Comparison of ENCODE assay signal across 8 cellular contexts in the genomic region with DNA sequence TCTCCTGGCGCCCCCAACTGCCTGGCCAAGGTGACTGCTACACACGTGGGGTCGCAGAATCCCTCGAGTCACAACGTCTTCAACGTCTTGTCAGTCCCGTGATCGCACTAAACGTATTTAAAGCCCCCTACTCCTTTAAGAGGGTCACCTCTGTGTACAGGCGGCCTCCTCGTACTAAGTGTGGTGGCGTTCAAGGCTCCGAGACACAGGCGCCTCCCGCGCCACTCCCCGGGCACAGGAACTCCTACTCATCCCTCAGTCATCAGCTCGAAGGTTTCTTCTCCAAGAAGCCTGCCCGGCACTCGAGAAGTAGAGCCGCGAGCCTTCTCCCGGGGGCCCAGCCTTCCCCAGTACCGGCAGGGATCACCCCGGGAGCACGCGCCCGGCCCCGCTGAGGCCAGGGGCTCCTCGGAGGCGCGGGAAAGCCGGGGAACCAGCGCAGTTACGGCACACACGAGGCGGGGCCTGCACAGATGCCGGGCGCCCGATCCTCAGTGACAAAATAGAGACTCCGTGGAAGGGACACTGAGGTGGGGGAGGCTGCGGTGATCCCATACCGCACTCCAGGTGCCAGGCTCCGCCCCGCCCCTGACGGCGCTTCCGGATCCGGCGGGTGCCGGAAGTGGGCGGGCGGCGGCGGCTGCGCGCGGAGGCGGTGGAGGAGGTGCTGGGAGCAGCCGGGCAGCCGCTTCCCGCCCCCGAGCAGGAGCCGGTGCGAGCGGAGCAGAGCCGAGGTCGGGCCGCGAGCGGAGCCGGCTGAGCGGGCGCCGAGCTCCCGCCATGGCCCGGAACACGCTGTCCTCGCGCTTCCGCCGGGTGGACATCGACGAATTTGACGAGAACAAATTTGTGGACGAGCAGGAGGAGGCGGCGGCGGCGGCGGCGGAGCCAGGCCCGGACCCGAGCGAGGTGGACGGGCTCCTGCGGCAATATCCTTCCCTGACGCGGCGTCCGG. TPM values are rescaled to one million over a fixed set of nuclear protein-coding genes. Genes with fewer than 3 reads are reported as not detected.
DNase-seq lines count a peak whose midpoint lies in the region; ATAC-seq and TF ChIP-seq lines count a peak whose summit lies in the region.

No MANE protein-coding gene starts in this region.

- POLR2A ChIA-PET in naive thymus-derived CD8-positive, alpha-beta T cell (lab: Charles Lee) = interaction anchor here (1.1 to 3.5 kb wide), 3 partner anchors 10 to 97 kb away, joined by 3 to 11 read pairs (median 3); a partner anchor contains a TSS

- H3K4me1 ChIP-seq in fibroblast of lung (ENCODE audit: control insufficient read depth, extremely low read depth, insufficient read depth, low read length) = peaks cover 16% of the 10 kb centered on the region

- peak overlapping the region; percentile 90 to 96 (median 96) for H3K27ac Mint-ChIP-seq in IgD-negative memory B cell
- H3K27ac Mint-ChIP-seq in activated T-helper 17 cell treated with anti-CD3 and anti-CD28 coated beads, Interleukin-2, amount 50 U/mL, for 72 hours = peak overlapping the region; percentile 96
- peak overlapping the region; percentile 83 to 98 (median 89) for H3K27ac Mint-ChIP-seq in naive thymus-derived CD8-positive, alpha-beta T cell
- H3K27ac Mint-ChIP-seq in stimulated activated naive B cell treated with anti-CD40 and anti-IgM and Interleukin-4, amounts not matched to agents 10 μg/mL and 1 μg/mL and 100 μg/mL, for 72 hours = peak overlapping the region; percentile 98

- H4K20me1 ChIP-seq in fibroblast of lung (ENCODE audit: control insufficient read depth, extremely low read depth, insufficient read depth, low read length) = no peaks in the 10 kb centered on the region

- H3K9me3 Mint-ChIP-seq in IgD-negative memory B cell = no peaks in the 10 kb centered on the region
- H3K9me3 Mint-ChIP-seq in activated T-helper 17 cell treated with anti-CD3 and anti-CD28 coated beads, Interleukin-2, amount 50 U/mL, for 72 hours = no peaks in the 10 kb centered on the region
- no peaks in the 10 kb centered on the region for H3K9me3 Mint-ChIP-seq in naive thymus-derived CD8-positive, alpha-beta T cell
- no peaks in the 10 kb centered on the region for H3K9me3 Mint-ChIP-seq in stimulated activated naive B cell treated with anti-CD40 and anti-IgM and Interleukin-4, amounts not matched to agents 10 μg/mL and 1 μg/mL and 100 μg/mL, for 72 hours

- peak in 1 of 2 donors; percentile 19 for TF ChIP-seq CTCF in fibroblast of lung (conservative IDR thresholded peaks at IDR 0.05 in 1 of 2, IDR thresholded peaks at IDR 0.05 in 1 of 2; ENCODE audit: low read depth in 1 of 2, low read length in 2 of 2)

- no peaks in the 10 kb centered on the region for H3K9me3 ChIP-seq in fibroblast of lung (ENCODE audit: control insufficient read depth, insufficient read depth, low read depth, low read length)

- peak; percentile 58 for ATAC-seq in GM21528 (IDR thresholded peaks at IDR 0.05; ENCODE audit: low FRiP score, unreplicated experiment)
- ATAC-seq in activated T-helper 17 cell treated with anti-CD3 and anti-CD28 coated beads, Interleukin-2, amount 50 U/mL, for 72 hours (replicated peaks) = peak; percentile 72
- ATAC-seq in naive thymus-derived CD8-positive, alpha-beta T cell = peak; percentile 82 to 86
- ATAC-seq in stimulated activated naive B cell treated with anti-CD40 and anti-IgM and Interleukin-4, amounts not matched to agents 10 μg/mL and 1 μg/mL and 100 μg/mL, for 72 hours (replicated peaks) = peak; percentile 70 to 76

- peak overlapping the region; percentile 96 for H3K27ac ChIP-seq in fibroblast of lung (ENCODE audit: insufficient read depth, low read length)

- H3K4me3 Mint-ChIP-seq in IgD-negative memory B cell = peak overlapping the region; percentile 93 to 98 (median 96)
- peak overlapping the region; percentile 90 for H3K4me3 Mint-ChIP-seq in activated T-helper 17 cell treated with anti-CD3 and anti-CD28 coated beads, Interleukin-2, amount 50 U/mL, for 72 hours
- H3K4me3 Mint-ChIP-seq in naive thymus-derived CD8-positive, alpha-beta T cell = peak overlapping the region; percentile 84 to 95 (median 91)
- H3K4me3 Mint-ChIP-seq in stimulated activated naive B cell treated with anti-CD40 and anti-IgM and Interleukin-4, amounts not matched to agents 10 μg/mL and 1 μg/mL and 100 μg/mL, for 72 hours = peak overlapping the region; percentile 89 to 97

- H2AFZ ChIP-seq in fibroblast of lung (ENCODE audit: low read length) = peak overlapping the region; percentile 49

- peak overlapping the region; percentile 99 for H3K4me2 ChIP-seq in fibroblast of lung (ENCODE audit: extremely low read depth, insufficient read depth, low read length)

- no peaks in the 10 kb centered on the region for H3K27me3 Mint-ChIP-seq in IgD-negative memory B cell
- H3K27me3 Mint-ChIP-seq in activated T-helper 17 cell treated with anti-CD3 and anti-CD28 coated beads, Interleukin-2, amount 50 U/mL, for 72 hours = no peaks in the 10 kb centered on the region
- H3K27me3 Mint-ChIP-seq in naive thymus-derived CD8-positive, alpha-beta T cell = no peaks in the 10 kb centered on the region
- H3K27me3 Mint-ChIP-seq in stimulated activated naive B cell treated with anti-CD40 and anti-IgM and Interleukin-4, amounts not matched to agents 10 μg/mL and 1 μg/mL and 100 μg/mL, for 72 hours = no peaks in the 10 kb centered on the region

- H3K27me3 ChIP-seq in fibroblast of lung (ENCODE audit: control insufficient read depth, insufficient read depth, low read length) = no peaks in the 10 kb centered on the region

- peaks cover 5% of the 10 kb centered on the region for H3K36me3 Mint-ChIP-seq in IgD-negative memory B cell
- H3K36me3 Mint-ChIP-seq in activated T-helper 17 cell treated with anti-CD3 and anti-CD28 coated beads, Interleukin-2, amount 50 U/mL, for 72 hours (ENCODE audit: low read depth) = peaks cover 57% of the 10 kb centered on the region
- peaks cover 0 to 31% (median 6%) of the 10 kb centered on the region in 3 donors for H3K36me3 Mint-ChIP-seq in naive thymus-derived CD8-positive, alpha-beta T cell
- H3K36me3 Mint-ChIP-seq in stimulated activated naive B cell treated with anti-CD40 and anti-IgM and Interleukin-4, amounts not matched to agents 10 μg/mL and 1 μg/mL and 100 μg/mL, for 72 hours = peaks cover 35 to 53% of the 10 kb centered on the region in 2 donors

- peaks cover 33 to 41% (median 34%) of the 10 kb centered on the region in 3 donors for H3K4me1 Mint-ChIP-seq in IgD-negative memory B cell
- H3K4me1 Mint-ChIP-seq in activated T-helper 17 cell treated with anti-CD3 and anti-CD28 coated beads, Interleukin-2, amount 50 U/mL, for 72 hours = peaks cover 28% of the 10 kb centered on the region
- H3K4me1 Mint-ChIP-seq in naive thymus-derived CD8-positive, alpha-beta T cell = peaks cover 20 to 62% (median 47%) of the 10 kb centered on the region in 4 donors
- H3K4me1 Mint-ChIP-seq in stimulated activated naive B cell treated with anti-CD40 and anti-IgM and Interleukin-4, amounts not matched to agents 10 μg/mL and 1 μg/mL and 100 μg/mL, for 72 hours = peaks cover 37 to 59% of the 10 kb centered on the region in 2 donors

- peaks cover 10% of the 10 kb centered on the region for H3K36me3 ChIP-seq in fibroblast of lung (ENCODE audit: control insufficient read depth, insufficient read depth, low read length)

- H3K4me3 ChIP-seq in fibroblast of lung (replicated peaks in 1 of 4; ENCODE audit: control extremely low read depth in 1 of 4, insufficient read depth in 1 of 4, low read depth in 3 of 4, low read length in 4 of 4) = peak overlapping the region; percentile 77 to 90 (median 87)

- peak; percentile 55 for DNase-seq in DMS79 (lab: John Stamatoyannopoulos, UW)
- DNase-seq in RPMI7951 (ENCODE audit: low read depth) = peak; percentile 80
- peak; percentile 68 to 78 for DNase-seq in fibroblast of lung (ENCODE audit: low read depth in 2 of 2)
- peak; percentile 84 to 92 (median 90) for DNase-seq in naive thymus-derived CD8-positive, alpha-beta T cell
- peak; percentile 92 for DNase-seq in stimulated activated naive B cell treated with anti-CD40 and anti-IgM and Interleukin-4, amounts not matched to agents 10 μg/mL and 1 μg/mL and 100 μg/mL, for 72 hours

- H3K9ac ChIP-seq in fibroblast of lung (ENCODE audit: insufficient read depth, low read length) = peak overlapping the region; percentile 94

- peaks cover 54% of the 10 kb centered on the region for H3K79me2 ChIP-seq in fibroblast of lung (ENCODE audit: control insufficient read depth, insufficient read depth, low read length)

RNA-seq across cellular contexts. Expression of a gene that starts 6.9 kb away (rescaled TPM):
- polyA plus RNA-seq in IgD-negative memory B cell = 92.7 TPM
- 21.0 and 33.8 TPM in 2 replicates for total RNA-seq in RPMI7951 (2014; rRNA removed; shearing (Covaris generic))
- 10 to 100 TPM; 59.7 to 89.7 TPM for total RNA-seq in activated T-helper 17 cell treated with anti-CD3 and anti-CD28 coated beads, Interleukin-2, amount 50 U/mL, for 72 hours
- 11.0 and 13.2 TPM in 2 replicates for total RNA-seq in fibroblast of lung
- 48.9 and 62.2 TPM in 2 replicates for polyA plus RNA-seq in fibroblast of lung
- 41.5 and 52.6 TPM in 2 replicates for polyA plus RNA-seq in fibroblast of lung (2012)
- 3.3 and 6.5 TPM in 2 replicates for polyA minus RNA-seq in fibroblast of lung (ENCODE audit: low replicate concordance)
- total RNA-seq in naive thymus-derived CD8-positive, alpha-beta T cell = 10 to 100 TPM; 25.6 to 28.0 TPM
- 10 to 100 TPM; 37.5 to 70.4 (median 43.1) TPM for polyA plus RNA-seq in naive thymus-derived CD8-positive, alpha-beta T cell

RNA-seq across cellular contexts. Expression of a gene that starts 7.0 kb away (rescaled TPM):
- 2,381 TPM for polyA plus RNA-seq in IgD-negative memory B cell
- total RNA-seq in RPMI7951 (2014; rRNA removed; shearing (Covaris generic)) = 2,253 and 2,890 TPM in 2 replicates
- 1,000 to 10,000 TPM; 1,919 to 1,995 TPM for total RNA-seq in activated T-helper 17 cell treated with anti-CD3 and anti-CD28 coated beads, Interleukin-2, amount 50 U/mL, for 72 hours
- 1,957 and 2,451 TPM in 2 replicates for total RNA-seq in fibroblast of lung
- 1,593 and 1,989 TPM in 2 replicates for polyA plus RNA-seq in fibroblast of lung
- 2,564 and 3,355 TPM in 2 replicates for polyA plus RNA-seq in fibroblast of lung (2012)
- 391 and 438 TPM in 2 replicates for polyA minus RNA-seq in fibroblast of lung (ENCODE audit: low replicate concordance)
- 1,000 to 10,000 TPM; 1,561 to 1,669 TPM for total RNA-seq in naive thymus-derived CD8-positive, alpha-beta T cell
- 1,000 to 10,000 TPM; 1,999 to 2,475 (median 2,297) TPM for polyA plus RNA-seq in naive thymus-derived CD8-positive, alpha-beta T cell

RNA-seq across cellular contexts. Expression of a gene that starts 15.5 kb away (rescaled TPM):
- polyA plus RNA-seq in IgD-negative memory B cell (not detected), fibroblast of lung (not detected in 2 replicates)
- total RNA-seq in RPMI7951 (2014; rRNA removed; shearing (Covaris generic)) = 0.12 and 0.20 TPM in 2 replicates
- not detected for total RNA-seq in activated T-helper 17 cell treated with anti-CD3 and anti-CD28 coated beads, Interleukin-2, amount 50 U/mL, for 72 hours
- not detected in 2 replicates for total RNA-seq in fibroblast of lung
- not detected in 2 replicates for polyA plus RNA-seq in fibroblast of lung (2012)
- polyA minus RNA-seq in fibroblast of lung (ENCODE audit: low replicate concordance) = not detected in 2 replicates
- not detected for total RNA-seq in naive thymus-derived CD8-positive, alpha-beta T cell
- polyA plus RNA-seq in naive thymus-derived CD8-positive, alpha-beta T cell = not detected

Comparison
In these comparisons a context has a peak if more than half of its experiments do, and no peak if none do; other contexts are left out.
1. Peak in every context shown above with its lines: DNase-seq, ATAC-seq, H3K4me3 ChIP-seq and H3K27ac ChIP-seq.